ENCODE assay signal across 20 cellular contexts in the genomic region with DNA sequence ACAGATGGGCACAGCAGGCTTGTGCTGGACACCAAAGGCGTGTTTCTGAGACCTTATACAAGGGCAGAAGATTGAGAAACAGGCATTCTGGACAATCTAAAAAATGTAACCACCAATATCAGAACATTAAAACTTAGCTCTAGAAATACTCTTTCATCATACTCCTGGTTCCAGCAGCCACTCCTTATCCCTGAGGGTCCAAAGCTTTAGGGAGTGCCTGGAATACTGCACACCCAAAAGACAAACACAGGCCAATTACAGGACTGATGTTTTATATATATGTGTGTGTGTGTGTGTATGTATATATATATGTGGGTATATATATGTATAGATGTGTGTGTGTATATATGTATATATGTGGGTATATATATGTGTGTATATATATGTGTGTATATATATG. TPM values are rescaled to one million over a fixed set of nuclear protein-coding genes. Genes with fewer than 3 reads are reported as not detected.
DNase-seq lines count a peak whose midpoint lies in the region; ATAC-seq, FAIRE-seq and TF ChIP-seq lines count a peak whose summit lies in the region.
"Had no signal": no experiment of that assay in that cellular context is flagged by ENCODE, and none has a peak within 500 bp of the region (broad histone marks: within the 10 kb centered on the region; RNA-seq: fewer than 3 reads in every experiment).

No MANE protein-coding gene starts in this region.

- no peaks in the 10 kb centered on the region for H3K36me3 ChIP-seq in HepG2 (replicated peaks in 1 of 2; ENCODE audit: control insufficient read depth in 1 of 2, insufficient read depth in 2 of 2, low read length in 2 of 2)
- H3K36me3 ChIP-seq in right lobe of liver, result no peaks in the 10 kb centered on the region
- no peaks in the 10 kb centered on the region for H3K36me3 ChIP-seq in mesenchymal stem cell (ENCODE audit: control insufficient read depth in 1 of 2, insufficient read depth in 2 of 2, low read depth in 1 of 2, low read length in 2 of 2)

- no peak overlapping the region for H3K4me3 ChIP-seq in HepG2 (replicated peaks in 1 of 3; ENCODE audit: insufficient read depth in 1 of 3, low read depth in 2 of 3, low read length in 3 of 3)
- no peak overlapping the region for H3K4me3 ChIP-seq in right lobe of liver
- H3K4me3 ChIP-seq in mesenchymal stem cell (ENCODE audit: insufficient read depth in 1 of 2, low read depth in 1 of 2, low read length in 2 of 2), result no peak overlapping the region

- H2BK12ac ChIP-seq in mesenchymal stem cell (ENCODE audit: low read length in 2 of 2), result no peak overlapping the region

- H3K4me1 ChIP-seq in HepG2 (ENCODE audit: insufficient read depth, low read length), result peaks cover 86% of the 10 kb centered on the region
- peaks cover 0 to 34% (median 6%) of the 10 kb centered on the region in 4 donors for H3K4me1 ChIP-seq in right lobe of liver
- H3K4me1 ChIP-seq in mesenchymal stem cell (ENCODE audit: control insufficient read depth, insufficient read depth, low read depth, low read length), result peaks cover 18% of the 10 kb centered on the region

- H3K27me3 Mint-ChIP-seq in nephron (ENCODE audit: low read depth), result no peaks in the 10 kb centered on the region

- peak overlapping the region in 2 of 3 experiments; percentile 49 to 72 for H3K27ac Mint-ChIP-seq in nephron
- H3K27ac Mint-ChIP-seq: CD14-positive monocyte; CD8-positive, alpha-beta T cell; H9 had no signal

- TF ChIP-seq CTCF in HepG2 (CRISPR knock-in tag; IDR thresholded peaks at IDR 0.05) (no peak), right lobe of liver (IDR thresholded peaks at IDR 0.05) (no peak), nephron (IDR thresholded peaks at IDR 0.05; ENCODE audit: unreplicated experiment in 3 of 3) (no peak)

- H3K9ac ChIP-seq in HepG2 (ENCODE audit: insufficient read depth, low read depth, low read length), result no peak overlapping the region
- H3K9ac ChIP-seq in mesenchymal stem cell (ENCODE audit: low read length), result no peak overlapping the region

- WGBS in HepG2 (ENCODE audit: low lambda C conversion rate), result 100% methylated on average over 1 of the region's 1 CpG
- 57% methylated on average over 1 of the region's 1 CpG for WGBS in right lobe of liver (ENCODE audit: insufficient coverage, low coverage, low lambda C conversion rate, missing lambda C conversion rate)
- WGBS in mesenchymal stem cell, result 100% methylated on average over 1 of the region's 1 CpG

- in situ Hi-C loops in HepG2 (cut with HindIII; ENCODE audit: extremely low pct_ligation_motif_present, low pct_unique_long_range_greater_than_20kb), result no loop called here

- no peak overlapping the region for H3K4me2 ChIP-seq in HepG2 (ENCODE audit: low read depth, low read length)
- no peak overlapping the region for H3K4me2 ChIP-seq in mesenchymal stem cell (ENCODE audit: low read length, poor library complexity, severe bottlenecking)

- H2AFZ ChIP-seq in HepG2 (ENCODE audit: low read length) (no peak overlapping the region), mesenchymal stem cell (ENCODE audit: low read depth, low read length) (no peak overlapping the region)

- no peak overlapping the region for H3K4ac ChIP-seq in mesenchymal stem cell (ENCODE audit: low read depth in 1 of 2, low read length in 2 of 2)

- no peak overlapping the region for H2BK120ac ChIP-seq in mesenchymal stem cell (ENCODE audit: low read depth, low read length)

- peak overlapping the region; percentile 8 for H3K27ac ChIP-seq in HepG2 (ENCODE audit: extremely low read length, insufficient read depth, low read length)
- H3K27ac ChIP-seq in right lobe of liver, result no peak overlapping the region
- H3K27ac ChIP-seq in mesenchymal stem cell (ENCODE audit: low read length, poor library complexity, severe bottlenecking), result no peak overlapping the region
- H3K27ac ChIP-seq: 22Rv1 had no signal

- H3K9me3 Mint-ChIP-seq in nephron, result no peaks in the 10 kb centered on the region
- H3K9me3 Mint-ChIP-seq: CD8-positive, alpha-beta T cell; H9 had no signal

- peak; percentile 49 for DNase-seq in HepG2 (ENCODE audit: low spot score)
- no peak for DNase-seq in right lobe of liver
- no peak for DNase-seq in mesenchymal stem cell
- no peak for DNase-seq in activated gamma-delta T cell (lab: John Stamatoyannopoulos, UW)
- no peak for DNase-seq in dermis blood vessel endothelial cell
- no peak for DNase-seq in NCI-H146 treated with DMSO at 0.1 percent for 48 hours (lab: John Stamatoyannopoulos, UW; ENCODE audit: unreplicated experiment)
- DNase-seq in NCI-H187 treated with DMSO at 0.1 percent for 48 hours (lab: John Stamatoyannopoulos, UW), result no peak
- DNase-seq: CD8-positive, alpha-beta T cell; COR-L47; DMS153; DMS79 treated with DMSO at 0.1 percent for 48 hours; EL; GOT3; H9 had no signal

- intact Hi-C loops in HepG2 (cut with micrococcal nuclease; ENCODE audit: unreplicated experiment) (loop anchor here (5.0 kb wide), 1 partner anchor 36 kb away; no protein-coding TSS in a partner anchor), right lobe of liver (cut with DNase I) (no loop called here)

- no peak for FAIRE-seq in HepG2 (lab: Jason Lieb, UNC)
- FAIRE-seq: D721Med, G401.6, GM19239 had no signal

- H2BK15ac ChIP-seq in mesenchymal stem cell (ENCODE audit: low read depth, poor library complexity, severe bottlenecking), result no peak overlapping the region

- H3K23ac ChIP-seq in mesenchymal stem cell (ENCODE audit: low read length in 2 of 2), result no peak overlapping the region

- peaks cover 5% of the 10 kb centered on the region for H3K36me3 Mint-ChIP-seq in nephron (ENCODE audit: low read depth)
- H3K36me3 Mint-ChIP-seq: CD14-positive monocyte; CD8-positive, alpha-beta T cell had no signal

- peak overlapping the region in 1 of 2 experiments; percentile 7 for H3K18ac ChIP-seq in mesenchymal stem cell (ENCODE audit: low read depth in 1 of 2, low read length in 2 of 2)

- no peaks in the 10 kb centered on the region for H4K20me1 ChIP-seq in HepG2 (ENCODE audit: insufficient read depth, low read length)

- peaks cover 28% of the 10 kb centered on the region for H3K4me1 Mint-ChIP-seq in nephron
- H3K4me1 Mint-ChIP-seq: CD14-positive monocyte had no signal

- no peak for ATAC-seq in HepG2
- ATAC-seq in right lobe of liver, result no peak
- ATAC-seq: CD8-positive, alpha-beta T cell had no signal

- no peak overlapping the region for H2BK5ac ChIP-seq in mesenchymal stem cell (ENCODE audit: low read depth, low read length, poor library complexity, severe bottlenecking)

- TF ChIP-seq EP300 in HepG2 (IDR thresholded peaks at IDR 0.05; ENCODE audit: low read depth in 2 of 2, low read length in 2 of 2) (no peak), HepG2 (CRISPR knock-in tag; IDR thresholded peaks at IDR 0.05; ENCODE audit: borderline replicate concordance) (no peak)

- TF ChIP-seq RAD21 in HepG2 (CRISPR knock-in tag; IDR thresholded peaks at IDR 0.05), result no peak

- peaks cover 44% of the 10 kb centered on the region for H3K79me2 ChIP-seq in HepG2 (ENCODE audit: insufficient read depth, low read length)

- peaks cover 33% of the 10 kb centered on the region for H3K79me1 ChIP-seq in mesenchymal stem cell (replicated peaks; ENCODE audit: low read length, poor library complexity, severe bottlenecking)

- H3K14ac ChIP-seq in mesenchymal stem cell (ENCODE audit: low read length in 2 of 2), result no peak overlapping the region

- peak overlapping the region; percentile 23 for H2AK5ac ChIP-seq in mesenchymal stem cell (ENCODE audit: low read length, severe bottlenecking)

- H3K27me3 ChIP-seq in HepG2 (ENCODE audit: control insufficient read depth in 1 of 2, insufficient read depth in 2 of 2, low read length in 2 of 2) (no peaks in the 10 kb centered on the region), right lobe of liver (no peaks in the 10 kb centered on the region), mesenchymal stem cell (ENCODE audit: control insufficient read depth in 1 of 2, insufficient read depth in 1 of 2, low read length in 2 of 2) (no peaks in the 10 kb centered on the region)

- H3K9me3 ChIP-seq in HepG2 (ENCODE audit: low read length), result no peaks in the 10 kb centered on the region
- H3K9me3 ChIP-seq in right lobe of liver, result no peaks in the 10 kb centered on the region
- H3K9me3 ChIP-seq in mesenchymal stem cell (ENCODE audit: control insufficient read depth, low read length), result no peaks in the 10 kb centered on the region

- H3K4me3 Mint-ChIP-seq in nephron, result no peak overlapping the region
- H3K4me3 Mint-ChIP-seq: CD14-positive monocyte; CD8-positive, alpha-beta T cell; H9 had no signal

- no TSS peak for BruUV-seq in HepG2 (replicated peaks; lab: Mats Ljungman, UMichigan)

- TF ChIP-seq POLR2A in HepG2 (IDR thresholded peaks at IDR 0.05; ENCODE audit: insufficient read depth in 1 of 2, low read depth in 2 of 2, low read length in 2 of 2) (no peak), right lobe of liver (IDR thresholded peaks at IDR 0.05) (no peak)

- H4K91ac ChIP-seq in mesenchymal stem cell (ENCODE audit: low read length), result no peak overlapping the region

- POLR2A ChIA-PET in HepG2 (lab: Yijun Ruan, JAX), result interaction anchor here (1.5 kb wide), 1 partner anchor 39 kb away, joined by 4 read pairs; no protein-coding TSS in a partner anchor

- H4K8ac ChIP-seq in mesenchymal stem cell (ENCODE audit: low read length), result no peak overlapping the region

- CTCF ChIA-PET in HepG2 (lab: Yijun Ruan, JAX; ENCODE audit: low intra/inter-chr PET ratio, low total read pairs), result no interaction called here

RNA-seq across cellular contexts. Expression of gene FAM171A1, which starts 39.6 kb away (rescaled TPM):
- 17.8 and 21.5 TPM in 2 replicates for total RNA-seq in HepG2 (2016; rRNA removed; fragmentation: Illumina TruSeq; extraction: Trizol)
- total RNA-seq in HepG2 (2016; cell fraction: cytosol; rRNA removed; fragmentation: Illumina TruSeq; extraction: Trizol; ENCODE audit: low read depth), result 4.7 and 5.7 TPM in 2 replicates
- total RNA-seq in HepG2 (2016; cell fraction: insoluble cytoplasmic fraction; rRNA removed; fragmentation: Illumina TruSeq; extraction: Trizol), result 14.6 and 21.5 TPM in 2 replicates
- 20.8 and 23.5 TPM in 2 replicates for total RNA-seq in HepG2 (2016; cell fraction: membrane; rRNA removed; fragmentation: Illumina TruSeq; extraction: Trizol)
- total RNA-seq in HepG2 (2016; cell fraction: nucleus; rRNA removed; fragmentation: Illumina TruSeq; extraction: Trizol), result 19.2 and 22.3 TPM in 2 replicates
- polyA plus RNA-seq in HepG2 (2011; rRNA removed), result 34.7 and 37.7 TPM in 2 replicates
- 36.5 and 41.2 TPM in 2 replicates for polyA plus RNA-seq in HepG2 (2011; cell fraction: cytosol; rRNA removed)
- polyA plus RNA-seq in HepG2 (2011; cell fraction: nucleus; rRNA removed), result 23.9 and 26.3 TPM in 2 replicates
- 30.7 and 50.8 TPM in 2 replicates for polyA plus RNA-seq in HepG2 (2012)
- 4.7 and 5.3 TPM in 2 replicates for polyA plus RNA-seq in HepG2 (2016; cell fraction: cytosol; fragmentation: Illumina TruSeq; extraction: Trizol; ENCODE audit: low read depth)
- polyA plus RNA-seq in HepG2 (2016; cell fraction: insoluble cytoplasmic fraction; fragmentation: Illumina TruSeq; extraction: Trizol; ENCODE audit: low read depth), result 18.9 and 24.9 TPM in 2 replicates
- polyA plus RNA-seq in HepG2 (2016; cell fraction: membrane; fragmentation: Illumina TruSeq; extraction: Trizol; ENCODE audit: low read depth), result 18.3 and 20.8 TPM in 2 replicates
- polyA plus RNA-seq in HepG2 (2016; cell fraction: nucleus; fragmentation: Illumina TruSeq; extraction: Trizol; ENCODE audit: insufficient read depth, low read depth), result 34.1 and 37.6 TPM in 2 replicates
- 0.02 and 41.8 TPM in 2 replicates for polyA minus RNA-seq in HepG2 (2011; rRNA and poly(A)+ RNA removed; ENCODE audit: low replicate concordance)
- polyA minus RNA-seq in HepG2 (2011; cell fraction: cytosol; rRNA and poly(A)+ RNA removed), result 19.1 and 21.5 TPM in 2 replicates
- 13.6 and 15.7 TPM in 2 replicates for polyA minus RNA-seq in HepG2 (2011; cell fraction: nucleus; rRNA and poly(A)+ RNA removed)
- total RNA-seq in right lobe of liver, result 10 to 100 TPM in 4 of 6 experiments, 1 to 10 TPM in 2; 6.1 to 12.1 (median 10.3) TPM
- polyA plus RNA-seq in mesenchymal stem cell (2013, experiment 1 of 2), result 23.1 TPM
- polyA plus RNA-seq in mesenchymal stem cell (2013, experiment 2 of 2), result 23.1 TPM
- 40.0 and 55.9 TPM in 2 replicates for total RNA-seq in dermis blood vessel endothelial cell
- polyA plus RNA-seq: CD14-positive monocyte had no signal
